In the genomic region with DNA sequence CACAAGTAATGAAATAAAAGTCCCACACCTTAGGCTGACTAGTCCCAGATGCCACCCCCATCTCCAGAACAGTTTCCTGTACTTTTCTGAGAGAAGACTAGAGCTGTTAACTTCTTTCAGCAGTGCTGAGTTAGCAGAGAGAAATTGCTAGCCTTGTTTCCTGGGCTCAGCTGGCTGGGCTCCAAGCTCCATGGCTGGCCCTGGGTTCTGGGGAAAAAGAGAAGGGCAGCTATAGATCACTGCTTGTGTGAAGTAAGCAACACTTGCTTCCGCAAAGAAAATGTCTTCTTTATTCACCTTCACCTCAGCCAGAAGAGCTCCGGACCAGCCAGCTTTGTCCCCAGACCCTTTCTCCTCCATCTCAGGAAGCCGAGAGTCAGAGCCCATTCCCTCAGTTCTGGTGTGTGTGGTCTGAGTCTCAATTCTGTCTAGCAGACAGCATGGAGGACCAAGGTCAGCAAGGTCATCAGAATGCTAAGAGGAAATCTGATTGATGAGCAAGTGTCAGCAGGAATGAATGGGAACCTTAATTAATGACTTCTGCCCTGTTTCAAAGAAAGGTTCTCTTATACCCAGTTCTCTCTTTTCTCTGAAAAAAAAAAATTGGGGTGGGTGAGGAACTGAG, we compare ENCODE assay signal across 19 cellular contexts.
DNase-seq lines count a peak whose midpoint lies in the region; TF ChIP-seq lines count a peak whose summit lies in the region.
"Had no signal": no experiment of that assay in that cellular context is flagged by ENCODE, and none has a peak within 500 bp of the region (broad histone marks: within the 10 kb centered on the region; RNA-seq: fewer than 3 reads in every experiment).

No MANE protein-coding gene starts in this region.

- no peak overlapping the region for H3K4me2 ChIP-seq in PC-9
- H3K4me2 ChIP-seq: BLaER1 had no signal

- CTCF ChIA-PET in PC-9 (lab: Charles Lee) = interaction anchor here (0.6 kb wide), 1 partner anchor 117 kb away, joined by 5 read pairs; no protein-coding TSS in a partner anchor

- no peaks in the 10 kb centered on the region for H3F3A ChIP-seq in PC-9 (ENCODE audit: insufficient read depth, low read depth)

- no peaks in the 10 kb centered on the region for H4K20me1 ChIP-seq in PC-9 (ENCODE audit: insufficient read depth)
- H4K20me1 ChIP-seq: BLaER1 had no signal

- TF ChIP-seq CTCF in progenitor cell of endocrine pancreas (IDR thresholded peaks at IDR 0.05; ENCODE audit: unreplicated experiment) (no peak), esophagus squamous epithelium (IDR thresholded peaks at IDR 0.05) (no peak), PC-9 (conservative IDR thresholded peaks at IDR 0.05) (no peak)

- no TSS peak for BruUV-seq in PC-9 (replicated peaks; lab: Mats Ljungman, UMichigan)

- H2AFZ ChIP-seq in PC-9 = no peak overlapping the region

- no peaks in the 10 kb centered on the region for H3K27me3 Mint-ChIP-seq in progenitor cell of endocrine pancreas

- TF ChIP-seq POLR2A in esophagus squamous epithelium (IDR thresholded peaks at IDR 0.05) = no peak

- no peaks in the 10 kb centered on the region for H3K27me3 ChIP-seq in esophagus squamous epithelium
- no peaks in the 10 kb centered on the region for H3K27me3 ChIP-seq in PC-9 (ENCODE audit: insufficient read depth, low read depth)
- H3K27me3 ChIP-seq: BLaER1, brain microvascular endothelial cell, MG63, upper lobe of left lung had no signal

- whole genome bisulfite sequencing in esophagus squamous epithelium, 2 donors = 36 to 51% methylated on average over 3 of the region's 3 CpGs

- H3K27ac Mint-ChIP-seq in progenitor cell of endocrine pancreas = peak overlapping the region; percentile 57

- DNase-seq in SK-N-MC (ENCODE audit: low read depth, low spot score) (peak; percentile 14), cerebellar cortex (ENCODE audit: low spot score) (peak; percentile 3), hypothalamus (lab: John Stamatoyannopoulos, UW) (peak in 33 of 51 donors; percentile 4 to 85 (median 47)), progenitor cell of endocrine pancreas (ENCODE audit: low spot score, unreplicated experiment) (no peak), esophagus squamous epithelium (lab: John Stamatoyannopoulos, UW) (no peak), NCI-H524 treated with DMSO at 0.1 percent for 48 hours (lab: John Stamatoyannopoulos, UW) (no peak), PC-9 (no peak)
- no peak for DNase-seq in stimulated activated naive CD4-positive, alpha-beta T cell treated with Interleukin-2 at 50 U/mL for 16 hours (lab: John Stamatoyannopoulos, UW)
- DNase-seq: activated CD4-positive, alpha-beta T cell treated with anti-CD3 and anti-CD28 coated beads for 48 hours; activated naive CD4-positive, alpha-beta T cell treated with Interleukin-2 at 50 U/mL for 16 hours; brain microvascular endothelial cell; GF-D8; MG63; NCI-H2029 treated with DMSO at 0.1 percent for 48 hours; NCI-H524; stimulated activated naive CD4-positive, alpha-beta T cell; upper lobe of left lung had no signal

- peaks cover 18% of the 10 kb centered on the region for H3K9me3 Mint-ChIP-seq in progenitor cell of endocrine pancreas (ENCODE audit: low read depth)

- H3K9me3 ChIP-seq in SK-N-MC (ENCODE audit: low read depth, low read length) = no peaks in the 10 kb centered on the region
- H3K9me3 ChIP-seq in esophagus squamous epithelium = no peaks in the 10 kb centered on the region
- H3K9me3 ChIP-seq in PC-9 (ENCODE audit: insufficient read depth, low read depth) = no peaks in the 10 kb centered on the region
- H3K9me3 ChIP-seq: BLaER1, MG63, prostate gland, upper lobe of left lung had no signal

- H3K4me1 ChIP-seq in esophagus squamous epithelium (no peaks in the 10 kb centered on the region), PC-9 (replicated peaks; ENCODE audit: insufficient read depth) (no peaks in the 10 kb centered on the region)
- H3K4me1 ChIP-seq: BLaER1, prostate gland, upper lobe of left lung had no signal

- H3K36me3 ChIP-seq in SK-N-MC (ENCODE audit: insufficient read depth, low read length) (no peaks in the 10 kb centered on the region), esophagus squamous epithelium (no peaks in the 10 kb centered on the region), PC-9 (ENCODE audit: low read depth) (no peaks in the 10 kb centered on the region)
- H3K36me3 ChIP-seq: BLaER1, brain microvascular endothelial cell, MG63, prostate gland, upper lobe of left lung had no signal

- POLR2A ChIA-PET in PC-9 (lab: Charles Lee; ENCODE audit: unreplicated experiment) = no interaction called here

- H3K4me1 Mint-ChIP-seq in progenitor cell of endocrine pancreas (ENCODE audit: low read depth) = peaks cover 21% of the 10 kb centered on the region

- no peaks in the 10 kb centered on the region for H3K79me2 ChIP-seq in PC-9 (ENCODE audit: low read depth)

- H3K9ac ChIP-seq in SK-N-MC (ENCODE audit: insufficient read length) = peak overlapping the region; percentile 13
- H3K9ac ChIP-seq: BLaER1 had no signal

- no peak overlapping the region for H3K4me3 Mint-ChIP-seq in progenitor cell of endocrine pancreas (ENCODE audit: low read depth)

- H3K36me3 Mint-ChIP-seq in progenitor cell of endocrine pancreas (ENCODE audit: insufficient read depth) = peaks cover 3% of the 10 kb centered on the region

- no peak overlapping the region for H3K27ac ChIP-seq in SK-N-MC
- no peak overlapping the region for H3K27ac ChIP-seq in esophagus squamous epithelium
- no peak overlapping the region for H3K27ac ChIP-seq in PC-9
- H3K27ac ChIP-seq: BLaER1, brain microvascular endothelial cell, prostate gland, upper lobe of left lung had no signal

- intact Hi-C loops in esophagus squamous epithelium (cut with DNase I) (no loop called here), PC-9 (cut with micrococcal nuclease; ENCODE audit: unreplicated experiment) (no loop called here)

- H3K9me2 ChIP-seq in PC-9 (ENCODE audit: insufficient read depth) = no peaks in the 10 kb centered on the region

- H3K4me3 ChIP-seq in SK-N-MC = no peak overlapping the region
- no peak overlapping the region for H3K4me3 ChIP-seq in esophagus squamous epithelium
- H3K4me3 ChIP-seq in PC-9 = no peak overlapping the region
- H3K4me3 ChIP-seq: BLaER1, MG63, prostate gland, upper lobe of left lung had no signal

Comparison
In these comparisons a context has a peak if more than half of its experiments do, and no peak if none do; other contexts are left out.
1. DNase-seq: peak in SK-N-MC (single experiment), cerebellar cortex (single experiment) and hypothalamus (33 of 51); none in progenitor cell of endocrine pancreas (single experiment), stimulated activated naive CD4-positive, alpha-beta T cell treated with Interleukin-2 at 50 U/mL for 16 hours (single experiment), esophagus squamous epithelium (single experiment), NCI-H524 treated with DMSO at 0.1 percent for 48 hours (single experiment) and PC-9 (0 of 2).